8 cellular contexts compared by ENCODE assay signal in the genomic region with DNA sequence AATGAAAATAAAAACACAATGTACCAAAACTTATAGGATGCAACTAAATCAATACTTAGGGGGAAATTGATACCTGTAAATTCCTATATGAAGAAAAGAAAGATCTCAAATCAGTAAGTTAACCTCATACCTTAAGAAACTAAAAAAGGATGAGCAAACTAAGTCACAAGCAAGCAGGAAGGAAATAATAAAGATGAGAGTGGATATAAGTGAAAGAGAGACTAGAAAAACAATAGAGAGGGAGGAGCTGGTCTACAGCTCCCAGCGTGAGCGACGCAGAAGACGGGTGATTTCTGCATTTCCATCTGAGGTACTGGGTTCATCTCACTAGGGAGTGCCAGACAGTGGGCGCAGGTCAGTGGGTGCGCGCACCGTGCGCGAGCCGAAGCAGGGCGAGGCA.
DNase-seq lines count a peak whose midpoint lies in the region; ATAC-seq, FAIRE-seq and TF ChIP-seq lines count a peak whose summit lies in the region.
"Not testable (repeated sequence)": the region's sequence is repeated elsewhere in the genome, so short reads cannot be mapped to it uniquely, and the experiment has no call there.

No MANE protein-coding gene starts in this region.

- peak overlapping the region; percentile 32 for H3K4me3 ChIP-seq in Caco-2 (ENCODE audit: low read depth, low read length)
- H3K4me3 ChIP-seq in cardiac muscle cell = peak overlapping the region; percentile 36
- peak overlapping the region in 3 of 4 donors; percentile 7 to 35 (median 16) for H3K4me3 ChIP-seq in pancreas

- CTCF ChIA-PET in Caco-2 (lab: Charles Lee) = not testable (repeated sequence)

- ATAC-seq in GM21360 (IDR thresholded peaks at IDR 0.05; ENCODE audit: unreplicated experiment) = peak; percentile 56
- ATAC-seq in HG02973 (IDR thresholded peaks at IDR 0.05; ENCODE audit: unreplicated experiment) = peak; percentile 57
- ATAC-seq in T-helper 17 cell, pancreas: not testable (repeated sequence)

- FAIRE-seq in pancreas (lab: Jason Lieb, UNC) = not testable (repeated sequence)

- H3K27me3 Mint-ChIP-seq in Caco-2 (ENCODE audit: insufficient read depth, unreplicated experiment); IgD-negative memory B cell; T-helper 17 cell; brain: not testable (repeated sequence)

- not testable (repeated sequence) for H3K9me3 ChIP-seq in Caco-2; T-helper 17 cell (ENCODE audit: control insufficient read depth, low read length, poor library complexity, severe bottlenecking); cardiac muscle cell (ENCODE audit: low read depth); pancreas

- H3K4me3 Mint-ChIP-seq in Caco-2 (ENCODE audit: unreplicated experiment) = peak overlapping the region; percentile 73
- peak overlapping the region; percentile 84 to 92 (median 88) for H3K4me3 Mint-ChIP-seq in IgD-negative memory B cell
- H3K4me3 Mint-ChIP-seq in T-helper 17 cell = peak overlapping the region; percentile 77
- peak overlapping the region; percentile 65 to 89 (median 81) for H3K4me3 Mint-ChIP-seq in brain

- not testable (repeated sequence) for BruUV-seq in Caco-2 (replicated peaks; lab: Mats Ljungman, UMichigan)

- 5 to 11% methylated on average over 4 of the region's 12 CpGs for WGBS in pancreas, 2 donors

- not testable (repeated sequence) for H3K27ac ChIP-seq in cardiac muscle cell, pancreas

- POLR2A ChIA-PET in Caco-2 (lab: Charles Lee) = not testable (repeated sequence)

- not testable (repeated sequence) for H3K4me1 ChIP-seq in Caco-2; cardiac muscle cell (ENCODE audit: low read depth); pancreas

- not testable (repeated sequence) for H3K36me3 ChIP-seq in Caco-2 (ENCODE audit: control insufficient read depth, insufficient read depth, low read length); cardiac muscle cell; pancreas

- not testable (repeated sequence) for H3K36me3 Mint-ChIP-seq in Caco-2 (ENCODE audit: insufficient read depth, unreplicated experiment); IgD-negative memory B cell; T-helper 17 cell (ENCODE audit: low read depth); brain

- TF ChIP-seq CTCF in Caco-2 (IDR thresholded peaks at IDR 0.05; ENCODE audit: insufficient read depth in 1 of 2, low read depth in 1 of 2, low read length in 1 of 2, severe bottlenecking in 1 of 2, unreplicated experiment in 1 of 2); brain (conservative IDR thresholded peaks at IDR 0.05); cardiac muscle cell (IDR thresholded peaks at IDR 0.05; ENCODE audit: low read depth, low read length); pancreas (IDR thresholded peaks at IDR 0.05): not testable (repeated sequence)

- not testable (repeated sequence) for DNase-seq in Caco-2; T-helper 17 cell; cardiac muscle cell (ENCODE audit: low read depth in 1 of 2, low spot score in 1 of 2); pancreas

- not testable (repeated sequence) for H3K27me3 ChIP-seq in Caco-2 (replicated peaks; ENCODE audit: control insufficient read depth, insufficient read depth, low read length); cardiac muscle cell; pancreas

- not testable (repeated sequence) for H3K27ac Mint-ChIP-seq in Caco-2 (ENCODE audit: unreplicated experiment); T-helper 17 cell
- peak overlapping the region in 1 of 3 donors; percentile 8 for H3K27ac Mint-ChIP-seq in IgD-negative memory B cell
- peak overlapping the region in 2 of 5 experiments; percentile 24 to 77 for H3K27ac Mint-ChIP-seq in brain

- H3K4me1 Mint-ChIP-seq in Caco-2 (ENCODE audit: low read depth, unreplicated experiment); T-helper 17 cell; brain: not testable (repeated sequence)
- peaks cover 5 to 15% (median 12%) of the 10 kb centered on the region in 3 donors for H3K4me1 Mint-ChIP-seq in IgD-negative memory B cell

- intact Hi-C loops in Caco-2 (cut with micrococcal nuclease; ENCODE audit: unreplicated experiment); pancreas (cut with DNase I): not testable (repeated sequence)

- H3K9me3 Mint-ChIP-seq in Caco-2 (ENCODE audit: unreplicated experiment); IgD-negative memory B cell: not testable (repeated sequence)
- peaks cover 4 to 18% (median 10%) of the 10 kb centered on the region in 5 experiments for H3K9me3 Mint-ChIP-seq in brain
